Comparison of ENCODE assay signal across 1 cellular context in genomic region chr9:93950619-93951601, GRCh38.
TF ChIP-seq lines count a peak whose summit lies in the region.

No MANE protein-coding gene starts in this region.

TF ChIP-seq in IMR-90, 13 proteins besides CTCF, POLR2A, EP300 and RAD21 (continued from another document):
- TF ChIP-seq ELK1 (IDR thresholded peaks at IDR 0.05; ENCODE audit: borderline replicate concordance, low read depth, low read length): no peak
TF ChIP-seq in IMR-90: peak in this region for 0.
